1 cellular context compared by ENCODE assay signal in the genomic region with DNA sequence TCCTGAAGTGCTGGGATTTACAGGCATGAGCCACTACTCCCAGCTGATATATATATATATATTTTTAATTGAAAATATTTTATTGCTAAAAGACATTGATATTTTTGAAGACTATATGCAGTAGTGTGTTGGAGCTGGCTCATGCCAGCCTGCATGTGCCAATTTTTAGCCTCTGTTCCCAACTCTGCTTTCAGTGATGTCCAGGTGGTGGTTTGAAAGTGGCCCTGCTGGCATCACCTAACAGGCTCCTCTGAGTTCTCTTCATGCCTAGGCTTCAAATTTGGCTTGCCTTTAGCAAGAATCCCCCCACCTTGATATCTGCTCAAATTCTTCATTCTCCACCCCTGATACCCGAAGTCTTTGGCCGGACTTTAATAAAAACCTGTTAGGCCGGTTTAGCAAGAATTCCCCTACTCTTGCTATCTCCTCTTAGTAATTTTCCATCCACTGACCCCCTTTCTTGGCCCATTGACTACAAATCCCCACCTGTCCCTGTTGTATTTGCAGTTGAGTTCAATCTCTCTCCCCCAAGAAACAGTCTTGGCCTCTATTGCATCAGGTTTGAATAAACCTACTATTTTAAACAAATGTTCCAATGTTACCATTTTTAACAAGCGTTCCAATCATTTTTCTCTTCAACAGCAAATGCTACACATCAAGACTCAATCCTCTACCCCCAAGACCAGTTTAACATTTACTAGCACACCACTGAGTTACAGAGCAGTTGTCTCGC.
TF ChIP-seq lines count a peak whose summit lies in the region.

No MANE protein-coding gene starts in this region.

TF ChIP-seq in H1, 55 proteins besides CTCF, POLR2A, EP300 and RAD21:
- TF ChIP-seq ASH2L (IDR thresholded peaks at IDR 0.05; ENCODE audit: low read length) (peak; percentile 92), TBP (IDR thresholded peaks at IDR 0.05; ENCODE audit: low read depth, low read length) (no peak), SP1 (IDR thresholded peaks at IDR 0.05; ENCODE audit: low read depth, low read length) (peak; percentile 92), RBBP5 (IDR thresholded peaks at IDR 0.05; ENCODE audit: borderline replicate concordance, low read depth, low read length) (peak; percentile 79; the same call in 1 of the 2 replicates), ZNF274 (IDR thresholded peaks at IDR 0.05; ENCODE audit: borderline replicate concordance, extremely low read depth, low read length) (no peak)
